Comparison of ENCODE assay signal across 32 cellular contexts in genomic region chr13:55464222-55464621, GRCh38.
"Had no signal": no experiment of that assay in that cellular context is flagged by ENCODE, and none has a peak within 500 bp of the region (broad histone marks: within the 10 kb centered on the region; RNA-seq: fewer than 3 reads in every experiment).

No MANE protein-coding gene starts in this region.

- H3K4me1 ChIP-seq: adrenal gland, ascending aorta, body of pancreas, breast epithelium had no signal

- H3K9me3 ChIP-seq: adrenal gland, ascending aorta, body of pancreas, breast epithelium had no signal

- DNase-seq: activated effector memory CD4-positive, alpha-beta T cell treated with anti-CD3 and anti-CD28 coated beads, Interleukin-2, amount 50 U/mL, for 16 hours; activated effector memory CD4-positive, alpha-beta T cell treated with Interleukin-2 at 50 U/mL for 16 hours; activated gamma-delta T cell; activated gamma-delta T cell treated with Interleukin-2 at 50 U/mL for 16 hours; activated naive CD4-positive, alpha-beta T cell; activated naive CD4-positive, alpha-beta T cell treated with anti-CD3 and anti-CD28 coated beads for 36 hours; activated naive CD4-positive, alpha-beta T cell treated with anti-CD3 and anti-CD28 coated beads, Interleukin-2, amount 10 ng/mL, durations not matched to agents 7 days and 5 days; activated naive CD4-positive, alpha-beta T cell treated with anti-CD3 and anti-CD28 coated beads, Interleukin-2, amount 50 U/mL, for 16 hours; activated naive CD4-positive, alpha-beta T cell treated with Interleukin-2 at 50 U/mL for 16 hours; activated naive CD8-positive, alpha-beta T cell treated with anti-CD3 and anti-CD28 coated beads for 36 hours; activated naive CD8-positive, alpha-beta T cell treated with anti-CD3 and anti-CD28 coated beads, Interleukin-2, amount 10 ng/mL, durations not matched to agents 7 days and 5 days; activated naive CD8-positive, alpha-beta T cell treated with anti-CD3 and anti-CD28 coated beads, Interleukin-2, amount 50 U/mL, for 24 hours; activated T-cell treated with anti-CD3 and anti-CD28 coated beads, Interleukin-2, amount 50 U/mL, for 1 hour; activated T-cell treated with anti-CD3 and anti-CD28 coated beads, Interleukin-2, amount 50 U/mL, for 24 hours; activated T-cell treated with anti-CD3 and anti-CD28 coated beads, Interleukin-2, amount 50 U/mL, for 4 hours; activated T-cell treated with anti-CD3 and anti-CD28 coated beads, Interleukin-2, amount 50 U/mL, for 48 hours; activated T-cell treated with anti-CD3 and anti-CD28 coated beads, Interleukin-2, amount 50 U/mL, for 72 hours; adrenal gland; amniotic stem cell; amygdala; anterior cingulate cortex; aorta; body of pancreas; brain microvascular endothelial cell; caudate nucleus; central memory CD4-positive, alpha-beta T cell; cerebellar nuclear complex had no signal

- H3K4me3 ChIP-seq: adrenal gland, ascending aorta, body of pancreas, breast epithelium, cardiac muscle cell had no signal

- H3K27me3 ChIP-seq: adrenal gland, ascending aorta, body of pancreas, brain microvascular endothelial cell, breast epithelium had no signal

- H3K36me3 ChIP-seq: adrenal gland, ascending aorta, brain microvascular endothelial cell, breast epithelium, cardiac muscle cell had no signal

- H3K27ac ChIP-seq: adrenal gland, ascending aorta, body of pancreas, brain microvascular endothelial cell, breast epithelium, cardiac muscle cell had no signal

- ATAC-seq: activated naive CD4-positive, alpha-beta T cell treated with anti-CD3 and anti-CD28 coated beads, Interleukin-2, amount 50 U/mL, for 72 hours; activated naive CD8-positive, alpha-beta T cell treated with anti-CD3 and anti-CD28 coated beads, Interleukin-2, amount 50 U/mL, for 24 hours; activated T-cell treated with anti-CD3 and anti-CD28 coated beads, Interleukin-2, amount 50 U/mL, for 4 hours; activated T-cell treated with anti-CD3 and anti-CD28 coated beads, Interleukin-2, amount 50 U/mL, for 72 hours; activated T-helper 17 cell treated with anti-CD3 and anti-CD28 coated beads, Interleukin-2, amount 50 U/mL, for 72 hours; body of pancreas had no signal
